8 cellular contexts compared by ENCODE assay signal in genomic region chr11:118916842-118917388, GRCh38. TPM values are rescaled to one million over a fixed set of nuclear protein-coding genes. Genes with fewer than 3 reads are reported as not detected.
DNase-seq lines count a peak whose midpoint lies in the region; ATAC-seq lines count a peak whose summit lies in the region.

No MANE protein-coding gene starts in this region.

- peak overlapping the region; percentile 30 for H3K4me2 ChIP-seq in mesendoderm (ENCODE audit: low read length)

- H4K5ac ChIP-seq in mesendoderm (ENCODE audit: low read length): no peak overlapping the region

- H3K27me3 ChIP-seq in mesendoderm (ENCODE audit: insufficient read depth, low read length, poor library complexity): no peaks in the 10 kb centered on the region

- peak overlapping the region; percentile 96 for H2AK5ac ChIP-seq in mesendoderm (ENCODE audit: low read length)

- H3K4me1 Mint-ChIP-seq in stimulated activated naive CD8-positive, alpha-beta T cell treated with anti-CD3 and anti-CD28 coated beads, Interleukin-15, Interleukin-2, amounts not matched to agents 100 ng/mL and 50 ng/mL, for 24 hours (ENCODE audit: low read depth): peaks cover 91% of the 10 kb centered on the region
- H3K4me1 Mint-ChIP-seq in central memory CD8-positive, alpha-beta T cell: peaks cover 83% of the 10 kb centered on the region

- peaks cover 33% of the 10 kb centered on the region for H3K79me1 ChIP-seq in mesendoderm (ENCODE audit: low read length)

- H3K27ac ChIP-seq in mesendoderm (ENCODE audit: low read depth, low read length): peak overlapping the region; percentile 98

- H3K36me3 ChIP-seq in mesendoderm (ENCODE audit: control insufficient read depth, insufficient read depth, low read length): no peaks in the 10 kb centered on the region

- H3K79me2 ChIP-seq in mesendoderm (ENCODE audit: control insufficient read depth, insufficient read depth, low read length): peaks cover 54% of the 10 kb centered on the region

- no peak overlapping the region for H3K23ac ChIP-seq in mesendoderm (ENCODE audit: low read length)

- peak overlapping the region; percentile 99 for H3K27ac Mint-ChIP-seq in stimulated activated naive CD8-positive, alpha-beta T cell treated with anti-CD3 and anti-CD28 coated beads, Interleukin-15, Interleukin-2, amounts not matched to agents 100 ng/mL and 50 ng/mL, for 24 hours
- peak overlapping the region; percentile 99 for H3K27ac Mint-ChIP-seq in central memory CD8-positive, alpha-beta T cell (ENCODE audit: low read depth)

- H3K4me1 ChIP-seq in mesendoderm (ENCODE audit: control insufficient read depth, low read depth, low read length): peaks cover 73% of the 10 kb centered on the region

- H3K56ac ChIP-seq in mesendoderm (ENCODE audit: low read length): peak overlapping the region; percentile 97

- H3K9me3 Mint-ChIP-seq in stimulated activated naive CD8-positive, alpha-beta T cell treated with anti-CD3 and anti-CD28 coated beads, Interleukin-15, Interleukin-2, amounts not matched to agents 100 ng/mL and 50 ng/mL, for 24 hours: no peaks in the 10 kb centered on the region
- H3K9me3 Mint-ChIP-seq in central memory CD8-positive, alpha-beta T cell: no peaks in the 10 kb centered on the region

- no peak overlapping the region for H4K8ac ChIP-seq in mesendoderm (ENCODE audit: low read depth, low read length)

- H3K4me3 ChIP-seq in mesendoderm (ENCODE audit: low read length): no peak overlapping the region

- H2BK5ac ChIP-seq in mesendoderm (ENCODE audit: low read length): peak overlapping the region; percentile 64

- no peaks in the 10 kb centered on the region for H3K27me3 Mint-ChIP-seq in stimulated activated naive CD8-positive, alpha-beta T cell treated with anti-CD3 and anti-CD28 coated beads, Interleukin-15, Interleukin-2, amounts not matched to agents 100 ng/mL and 50 ng/mL, for 24 hours
- no peaks in the 10 kb centered on the region for H3K27me3 Mint-ChIP-seq in central memory CD8-positive, alpha-beta T cell

- no peak overlapping the region for H2BK15ac ChIP-seq in mesendoderm (replicated peaks; ENCODE audit: low read depth)

- no peak for ATAC-seq in stimulated activated naive CD8-positive, alpha-beta T cell treated with anti-CD3 and anti-CD28 coated beads, Interleukin-15, Interleukin-2, amounts not matched to agents 100 U/mL and 50 U/mL, for 24 hours
- no peak for ATAC-seq in central memory CD8-positive, alpha-beta T cell (replicated peaks; ENCODE audit: extremely low read depth, poor library complexity, severe bottlenecking)

- no peak overlapping the region for H2BK120ac ChIP-seq in mesendoderm (ENCODE audit: low read depth, low read length)

- no peaks in the 10 kb centered on the region for H3K36me3 Mint-ChIP-seq in stimulated activated naive CD8-positive, alpha-beta T cell treated with anti-CD3 and anti-CD28 coated beads, Interleukin-15, Interleukin-2, amounts not matched to agents 100 ng/mL and 50 ng/mL, for 24 hours (ENCODE audit: low read depth)
- H3K36me3 Mint-ChIP-seq in central memory CD8-positive, alpha-beta T cell (ENCODE audit: insufficient read depth): peaks cover 68% of the 10 kb centered on the region

- peak overlapping the region; percentile 72 for H3K18ac ChIP-seq in mesendoderm (ENCODE audit: low read length)

- peak overlapping the region; percentile 60 for H3K4ac ChIP-seq in mesendoderm (ENCODE audit: low read depth, low read length)

- no CpG with 5 or more reads among the region's 8 CpGs for WGBS in mesendoderm (ENCODE audit: extremely low coverage, insufficient coverage, low lambda C conversion rate)

- no peak for DNase-seq in stimulated activated naive CD8-positive, alpha-beta T cell treated with anti-CD3 and anti-CD28 coated beads, Interleukin-15, Interleukin-2, amounts not matched to agents 100 U/mL and 50 U/mL, for 24 hours
- DNase-seq in central memory CD8-positive, alpha-beta T cell (ENCODE audit: low spot score in 2 of 2): no peak
- DNase-seq in mesendoderm: peak; percentile 99
- no peak for DNase-seq in DMS53 treated with DMSO at 0.1 percent for 48 hours (lab: John Stamatoyannopoulos, UW; ENCODE audit: unreplicated experiment)
- no peak for DNase-seq in middle frontal gyrus (ENCODE audit: extremely low spot score, low spot score)
- no peak for DNase-seq in NCI-H748 (lab: John Stamatoyannopoulos, UW; ENCODE audit: unreplicated experiment)
- DNase-seq in SW 1271 (lab: John Stamatoyannopoulos, UW): no peak

- H3K9ac ChIP-seq in mesendoderm (ENCODE audit: low read length): peak overlapping the region; percentile 79

- peak overlapping the region; percentile 92 for H3K4me3 Mint-ChIP-seq in stimulated activated naive CD8-positive, alpha-beta T cell treated with anti-CD3 and anti-CD28 coated beads, Interleukin-15, Interleukin-2, amounts not matched to agents 100 ng/mL and 50 ng/mL, for 24 hours
- peak overlapping the region; percentile 84 for H3K4me3 Mint-ChIP-seq in central memory CD8-positive, alpha-beta T cell

RNA-seq across cellular contexts. Expression of gene BCL9L, which starts 8.8 kb away (rescaled TPM):
- 65.1 TPM for polyA plus RNA-seq in mesendoderm (2013, experiment 1 of 2)
- polyA plus RNA-seq in mesendoderm (2013, experiment 2 of 2): 69.1 TPM

RNA-seq across cellular contexts. Expression of gene CXCR5, which starts 33.2 kb away (rescaled TPM):
- polyA plus RNA-seq in mesendoderm (2013, experiment 1 of 2): 0.80 TPM
- 0.70 TPM for polyA plus RNA-seq in mesendoderm (2013, experiment 2 of 2)

RNA-seq across cellular contexts. Expression of gene UPK2, which starts 39.2 kb away (rescaled TPM):
- 0.31 TPM for polyA plus RNA-seq in mesendoderm (2013, experiment 1 of 2)
- 0.43 TPM for polyA plus RNA-seq in mesendoderm (2013, experiment 2 of 2)

RNA-seq across cellular contexts. Expression of gene FOXR1, which starts 54.6 kb away (rescaled TPM):
- 0.04 TPM for polyA plus RNA-seq in mesendoderm (2013, experiment 1 of 2)
- polyA plus RNA-seq in mesendoderm (2013, experiment 2 of 2): not detected
